ENCODE assay signal across 1 cellular context in genomic region chr9:97987490-97987889, GRCh38.
TF ChIP-seq lines count a peak whose summit lies in the region.

No MANE protein-coding gene starts in this region.

TF ChIP-seq in K562, 482 proteins besides CTCF, POLR2A, EP300 and RAD21:
- TF ChIP-seq TARDBP (IDR thresholded peaks at IDR 0.05): no peak
- no peak for TF ChIP-seq ARID3A (IDR thresholded peaks at IDR 0.05; ENCODE audit: borderline replicate concordance, low read depth, low read length)
- no peak for TF ChIP-seq TFAM (CRISPR knock-in tag; conservative IDR thresholded peaks at IDR 0.05)
- TF ChIP-seq CC2D1A (IDR thresholded peaks at IDR 0.05): no peak
- TF ChIP-seq TAF9B (IDR thresholded peaks at IDR 0.05; ENCODE audit: partially characterized antibody): no peak
- TF ChIP-seq POLR2G (IDR thresholded peaks at IDR 0.05; ENCODE audit: low read depth, low read length): no peak
- peak; percentile 98 for TF ChIP-seq MYNN (IDR thresholded peaks at IDR 0.05)
- peak; percentile 60; the same call in 1 of the 2 replicates for TF ChIP-seq MYNN (CRISPR knock-in tag; IDR thresholded peaks at IDR 0.05)
- no peak for TF ChIP-seq SMAD4 (CRISPR knock-in tag; conservative IDR thresholded peaks at IDR 0.05)
- TF ChIP-seq RBFOX2 (IDR thresholded peaks at IDR 0.05; ENCODE audit: low read depth, low read length): peak; percentile 46; the same call in 1 of the 2 replicates
- no peak for TF ChIP-seq MAFF (IDR thresholded peaks at IDR 0.05; ENCODE audit: low read length)
- TF ChIP-seq EP400 (IDR thresholded peaks at IDR 0.05): 0 out of 2 replicates have a peak, but pooled peaks have one; percentile 15
- TF ChIP-seq HMG20A (CRISPR knock-in tag; conservative IDR thresholded peaks at IDR 0.05): no peak
- TF ChIP-seq SPI1 (IDR thresholded peaks at IDR 0.05; ENCODE audit: borderline replicate concordance, low read depth, low read length): 0 out of 2 replicates have a peak, but pooled peaks have one; percentile 6
- TF ChIP-seq BRF1 (IDR thresholded peaks at IDR 0.05; ENCODE audit: borderline replicate concordance, extremely low read depth, insufficient read length): no peak
- TF ChIP-seq SMARCA4 (IDR thresholded peaks at IDR 0.05): no peak
- peak; percentile 65 for TF ChIP-seq RFX1 (IDR thresholded peaks at IDR 0.05)
- no peak for TF ChIP-seq FOS (IDR thresholded peaks at IDR 0.05; ENCODE audit: extremely low read depth, insufficient read length)
- no peak for TF ChIP-seq MIER1 (IDR thresholded peaks at IDR 0.05; ENCODE audit: low read depth)
- no peak for TF ChIP-seq GATA2 (CRISPR knock-in tag; IDR thresholded peaks at IDR 0.05)
- TF ChIP-seq ZFP30 (CRISPR knock-in tag; IDR thresholded peaks at IDR 0.05; ENCODE audit: borderline replicate concordance): no peak
- no peak for TF ChIP-seq CHD1 (IDR thresholded peaks at IDR 0.05; ENCODE audit: low read length)
- TF ChIP-seq FOXP4 (CRISPR knock-in tag; IDR thresholded peaks at IDR 0.05; ENCODE audit: borderline replicate concordance): no peak
